ENCODE assay signal across 1 cellular context in genomic region chr2:74833418-74834233, GRCh38.
TF ChIP-seq lines count a peak whose summit lies in the region.

Gene HK2 (plus strand): TSS chr2:74834127. CDS start chr2:74834581, 454 bp downstream.

TF ChIP-seq in HepG2, 621 proteins besides CTCF, POLR2A, EP300 and RAD21 (continued from another document and continues in another):
- TF ChIP-seq ZNF276 (CRISPR knock-in tag; IDR thresholded peaks at IDR 0.05; ENCODE audit: low read depth): peak; percentile 61; the same call in 1 of the 2 replicates
- no peak for TF ChIP-seq TOE1 (CRISPR knock-in tag; IDR thresholded peaks at IDR 0.05)
- TF ChIP-seq ZNF746 (CRISPR knock-in tag; IDR thresholded peaks at IDR 0.05): no peak; the same call in none of the 2 replicates
- TF ChIP-seq LBX2 (CRISPR knock-in tag; IDR thresholded peaks at IDR 0.05; ENCODE audit: borderline replicate concordance): no peak
- TF ChIP-seq SP1 (IDR thresholded peaks at IDR 0.05): no peak
- peak; percentile 81 for TF ChIP-seq SP1 (CRISPR knock-in tag; IDR thresholded peaks at IDR 0.05)
- no peak for TF ChIP-seq STAT5B (CRISPR knock-in tag; IDR thresholded peaks at IDR 0.05)
- TF ChIP-seq ZFP41 (CRISPR knock-in tag; IDR thresholded peaks at IDR 0.05; ENCODE audit: borderline replicate concordance): no peak
- no peak for TF ChIP-seq SRSF9 (IDR thresholded peaks at IDR 0.05; ENCODE audit: borderline replicate concordance, insufficient read depth, low read depth, low read length, poor library complexity, severe bottlenecking)
- TF ChIP-seq, protein P1, sequence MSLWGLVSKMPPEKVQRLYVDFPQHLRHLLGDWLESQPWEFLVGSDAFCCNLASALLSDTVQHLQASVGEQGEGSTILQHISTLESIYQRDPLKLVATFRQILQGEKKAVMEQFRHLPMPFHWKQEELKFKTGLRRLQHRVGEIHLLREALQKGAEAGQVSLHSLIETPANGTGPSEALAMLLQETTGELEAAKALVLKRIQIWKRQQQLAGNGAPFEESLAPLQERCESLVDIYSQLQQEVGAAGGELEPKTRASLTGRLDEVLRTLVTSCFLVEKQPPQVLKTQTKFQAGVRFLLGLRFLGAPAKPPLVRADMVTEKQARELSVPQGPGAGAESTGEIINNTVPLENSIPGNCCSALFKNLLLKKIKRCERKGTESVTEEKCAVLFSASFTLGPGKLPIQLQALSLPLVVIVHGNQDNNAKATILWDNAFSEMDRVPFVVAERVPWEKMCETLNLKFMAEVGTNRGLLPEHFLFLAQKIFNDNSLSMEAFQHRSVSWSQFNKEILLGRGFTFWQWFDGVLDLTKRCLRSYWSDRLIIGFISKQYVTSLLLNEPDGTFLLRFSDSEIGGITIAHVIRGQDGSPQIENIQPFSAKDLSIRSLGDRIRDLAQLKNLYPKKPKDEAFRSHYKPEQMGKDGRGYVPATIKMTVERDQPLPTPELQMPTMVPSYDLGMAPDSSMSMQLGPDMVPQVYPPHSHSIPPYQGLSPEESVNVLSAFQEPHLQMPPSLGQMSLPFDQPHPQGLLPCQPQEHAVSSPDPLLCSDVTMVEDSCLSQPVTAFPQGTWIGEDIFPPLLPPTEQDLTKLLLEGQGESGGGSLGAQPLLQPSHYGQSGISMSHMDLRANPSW (CRISPR knock-in tag; IDR thresholded peaks at IDR 0.05; ENCODE audit: borderline replicate concordance): no peak
- TF ChIP-seq HINFP (CRISPR knock-in tag; IDR thresholded peaks at IDR 0.05; ENCODE audit: low read depth): peak; percentile 69; the same call in 1 of the 2 replicates
- TF ChIP-seq ZNF282 (IDR thresholded peaks at IDR 0.05; ENCODE audit: partially characterized antibody): no peak
- no peak for TF ChIP-seq ZNF75D (CRISPR knock-in tag; IDR thresholded peaks at IDR 0.05; ENCODE audit: borderline replicate concordance)
- TF ChIP-seq ZNF567 (CRISPR knock-in tag; IDR thresholded peaks at IDR 0.05; ENCODE audit: borderline replicate concordance): peak; percentile 47; the same call in 1 of the 2 replicates
- TF ChIP-seq ZNF335 (CRISPR knock-in tag; IDR thresholded peaks at IDR 0.05): no peak
- TF ChIP-seq ZNF781 (CRISPR knock-in tag; IDR thresholded peaks at IDR 0.05; ENCODE audit: borderline replicate concordance, not compliant biosample characterization): no peak
- 0 out of 2 replicates have a peak, but pooled peaks have one; percentile 32 for TF ChIP-seq NFKBIZ (CRISPR knock-in tag; IDR thresholded peaks at IDR 0.05)
- TF ChIP-seq ZNF274 (CRISPR knock-in tag; IDR thresholded peaks at IDR 0.05): 0 out of 2 replicates have a peak, but pooled peaks have one; percentile 0
- TF ChIP-seq, protein P2, sequence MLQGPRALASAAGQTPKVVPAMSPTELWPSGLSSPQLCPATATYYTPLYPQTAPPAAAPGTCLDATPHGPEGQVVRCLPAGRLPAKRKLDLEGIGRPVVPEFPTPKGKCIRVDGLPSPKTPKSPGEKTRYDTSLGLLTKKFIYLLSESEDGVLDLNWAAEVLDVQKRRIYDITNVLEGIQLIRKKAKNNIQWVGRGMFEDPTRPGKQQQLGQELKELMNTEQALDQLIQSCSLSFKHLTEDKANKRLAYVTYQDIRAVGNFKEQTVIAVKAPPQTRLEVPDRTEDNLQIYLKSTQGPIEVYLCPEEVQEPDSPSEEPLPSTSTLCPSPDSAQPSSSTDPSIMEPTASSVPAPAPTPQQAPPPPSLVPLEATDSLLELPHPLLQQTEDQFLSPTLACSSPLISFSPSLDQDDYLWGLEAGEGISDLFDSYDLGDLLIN (CRISPR knock-in tag; IDR thresholded peaks at IDR 0.05; ENCODE audit: borderline replicate concordance): no peak
- TF ChIP-seq PAF1 (CRISPR knock-in tag; IDR thresholded peaks at IDR 0.05): no peak
- TF ChIP-seq MTF1 (CRISPR knock-in tag; IDR thresholded peaks at IDR 0.05): no peak
- 0 out of 2 replicates have a peak, but pooled peaks have one; percentile 42 for TF ChIP-seq ZNF564 (CRISPR knock-in tag; IDR thresholded peaks at IDR 0.05)
- no peak for TF ChIP-seq RORA (CRISPR knock-in tag; IDR thresholded peaks at IDR 0.05)
- TF ChIP-seq, protein P3, sequence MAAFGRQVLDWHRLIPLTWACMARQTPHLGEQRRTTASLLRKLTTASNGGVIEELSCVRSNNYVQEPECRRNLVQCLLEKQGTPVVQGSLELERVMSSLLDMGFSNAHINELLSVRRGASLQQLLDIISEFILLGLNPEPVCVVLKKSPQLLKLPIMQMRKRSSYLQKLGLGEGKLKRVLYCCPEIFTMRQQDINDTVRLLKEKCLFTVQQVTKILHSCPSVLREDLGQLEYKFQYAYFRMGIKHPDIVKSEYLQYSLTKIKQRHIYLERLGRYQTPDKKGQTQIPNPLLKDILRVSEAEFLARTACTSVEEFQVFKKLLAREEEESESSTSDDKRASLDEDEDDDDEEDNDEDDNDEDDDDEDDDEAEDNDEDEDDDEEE (CRISPR knock-in tag; IDR thresholded peaks at IDR 0.05): no peak; the same call in 1 of the 2 replicates
- no peak; the same call in none of the 2 replicates for TF ChIP-seq PHF20 (CRISPR knock-in tag; IDR thresholded peaks at IDR 0.05)
- no peak for TF ChIP-seq MYNN (CRISPR knock-in tag; IDR thresholded peaks at IDR 0.05; ENCODE audit: low read depth)
- TF ChIP-seq, protein P4, sequence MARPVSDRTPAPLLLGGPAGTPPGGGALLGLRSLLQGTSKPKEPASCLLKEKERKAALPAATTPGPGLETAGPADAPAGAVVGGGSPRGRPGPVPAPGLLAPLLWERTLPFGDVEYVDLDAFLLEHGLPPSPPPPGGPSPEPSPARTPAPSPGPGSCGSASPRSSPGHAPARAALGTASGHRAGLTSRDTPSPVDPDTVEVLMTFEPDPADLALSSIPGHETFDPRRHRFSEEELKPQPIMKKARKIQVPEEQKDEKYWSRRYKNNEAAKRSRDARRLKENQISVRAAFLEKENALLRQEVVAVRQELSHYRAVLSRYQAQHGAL (CRISPR knock-in tag; IDR thresholded peaks at IDR 0.05; ENCODE audit: not compliant biosample characterization): peak; percentile 78
- no peak for TF ChIP-seq ZNF879 (CRISPR knock-in tag; IDR thresholded peaks at IDR 0.05)
- TF ChIP-seq ZNF235 (CRISPR knock-in tag; IDR thresholded peaks at IDR 0.05; ENCODE audit: borderline replicate concordance): no peak
- TF ChIP-seq, protein P5, sequence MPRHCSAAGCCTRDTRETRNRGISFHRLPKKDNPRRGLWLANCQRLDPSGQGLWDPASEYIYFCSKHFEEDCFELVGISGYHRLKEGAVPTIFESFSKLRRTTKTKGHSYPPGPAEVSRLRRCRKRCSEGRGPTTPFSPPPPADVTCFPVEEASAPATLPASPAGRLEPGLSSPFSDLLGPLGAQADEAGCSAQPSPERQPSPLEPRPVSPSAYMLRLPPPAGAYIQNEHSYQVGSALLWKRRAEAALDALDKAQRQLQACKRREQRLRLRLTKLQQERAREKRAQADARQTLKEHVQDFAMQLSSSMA (CRISPR knock-in tag; IDR thresholded peaks at IDR 0.05): no peak
- no peak for TF ChIP-seq DMTF1 (CRISPR knock-in tag; IDR thresholded peaks at IDR 0.05)
- no peak for TF ChIP-seq TCF12 (IDR thresholded peaks at IDR 0.05)
- TF ChIP-seq TCF12 (CRISPR knock-in tag; IDR thresholded peaks at IDR 0.05): no peak; the same call in 1 of the 2 replicates
- TF ChIP-seq, protein P6, sequence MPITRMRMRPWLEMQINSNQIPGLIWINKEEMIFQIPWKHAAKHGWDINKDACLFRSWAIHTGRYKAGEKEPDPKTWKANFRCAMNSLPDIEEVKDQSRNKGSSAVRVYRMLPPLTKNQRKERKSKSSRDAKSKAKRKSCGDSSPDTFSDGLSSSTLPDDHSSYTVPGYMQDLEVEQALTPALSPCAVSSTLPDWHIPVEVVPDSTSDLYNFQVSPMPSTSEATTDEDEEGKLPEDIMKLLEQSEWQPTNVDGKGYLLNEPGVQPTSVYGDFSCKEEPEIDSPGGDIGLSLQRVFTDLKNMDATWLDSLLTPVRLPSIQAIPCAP (CRISPR knock-in tag; IDR thresholded peaks at IDR 0.05; ENCODE audit: low read depth): no peak
- TF ChIP-seq ZBTB37 (CRISPR knock-in tag; IDR thresholded peaks at IDR 0.05): no peak
- TF ChIP-seq ZNF660 (CRISPR knock-in tag; IDR thresholded peaks at IDR 0.05; ENCODE audit: borderline replicate concordance, low read depth): no peak
- no peak for TF ChIP-seq NR1H2 (CRISPR knock-in tag; IDR thresholded peaks at IDR 0.05; ENCODE audit: borderline replicate concordance, low read depth)
- no peak for TF ChIP-seq ZSCAN30 (CRISPR knock-in tag; IDR thresholded peaks at IDR 0.05)
- TF ChIP-seq ZNF772 (CRISPR knock-in tag; IDR thresholded peaks at IDR 0.05): no peak
- TF ChIP-seq KDM5A (IDR thresholded peaks at IDR 0.05; ENCODE audit: borderline replicate concordance, low read length): no peak
- TF ChIP-seq SOX13 (IDR thresholded peaks at IDR 0.05): no peak
- TF ChIP-seq SOX13 (CRISPR knock-in tag; conservative IDR thresholded peaks at IDR 0.05 in 1 of 2, IDR thresholded peaks at IDR 0.05 in 1 of 2): peak in 1 of 2 experiments; percentile 35; a peak in 1 of 4 replicates
- no peak for TF ChIP-seq ZNF576 (CRISPR knock-in tag; IDR thresholded peaks at IDR 0.05)
- TF ChIP-seq ESRRA (CRISPR knock-in tag; IDR thresholded peaks at IDR 0.05; ENCODE audit: low read depth): no peak
- peak; percentile 64 for TF ChIP-seq MED1 (CRISPR knock-in tag; IDR thresholded peaks at IDR 0.05)
- peak; percentile 70; the same call in 1 of the 2 replicates for TF ChIP-seq E2F1 (CRISPR knock-in tag; IDR thresholded peaks at IDR 0.05)
- no peak for TF ChIP-seq SRSF4 (IDR thresholded peaks at IDR 0.05; ENCODE audit: low read depth, low read length, poor library complexity, severe bottlenecking)
